In genomic region chr9:130531670-130532069, GRCh38 we compare ENCODE assay signal across 17 cellular contexts.
DNase-seq lines count a peak whose midpoint lies in the region; FAIRE-seq and TF ChIP-seq lines count a peak whose summit lies in the region.
"Had no signal": no experiment of that assay in that cellular context is flagged by ENCODE, and none has a peak within 500 bp of the region (broad histone marks: within the 10 kb centered on the region; RNA-seq: fewer than 3 reads in every experiment).

No MANE protein-coding gene starts in this region.

- DNase-seq in CMK (ENCODE audit: low read depth) (peak; percentile 39), HUDEP-2 (lab: John Stamatoyannopoulos, UW; ENCODE audit: unreplicated experiment in 76 of 76) (peak in 40 of 76 experiments; percentile 9 to 66 (median 26)), UCSD-AML1 (lab: John Stamatoyannopoulos, UW; ENCODE audit: unreplicated experiment) (peak; percentile 48), erythroblast (lab: John Stamatoyannopoulos, UW) (peak; percentile 80 to 86), tibial artery (no peak), HTR-8/SVneo (ENCODE audit: insufficient read length, low spot score) (no peak)
- DNase-seq in T-helper 2 cell treated with Interferon-gamma antibody and Interleukin-4, amounts not matched to agents 5 μg/mL and 100 μg/mL, for 36 hours (ENCODE audit: low spot score) = no peak
- DNase-seq: Caco-2; CD8-positive, alpha-beta T cell; DND-41; GF-D8; IMR-90 had no signal

- no peaks in the 10 kb centered on the region for H3K36me3 Mint-ChIP-seq in T-helper 2 cell treated with Interferon-gamma antibody and Interleukin-4, amounts not matched to agents 5 μg/mL and 100 μg/mL, for 36 hours (ENCODE audit: low read depth)
- H3K36me3 Mint-ChIP-seq: CD14-positive monocyte; CD8-positive, alpha-beta T cell had no signal

- no peaks in the 10 kb centered on the region for H3K4me1 Mint-ChIP-seq in T-helper 2 cell treated with Interferon-gamma antibody and Interleukin-4, amounts not matched to agents 5 μg/mL and 100 μg/mL, for 36 hours (ENCODE audit: low read depth)
- H3K4me1 Mint-ChIP-seq: CD14-positive monocyte had no signal

- no peak overlapping the region for H3K4me3 ChIP-seq in tibial artery
- H3K4me3 ChIP-seq: A549, HAP-1 had no signal

- H3K27ac Mint-ChIP-seq in T-helper 2 cell treated with Interferon-gamma antibody and Interleukin-4, amounts not matched to agents 5 μg/mL and 100 μg/mL, for 36 hours = no peak overlapping the region
- H3K27ac Mint-ChIP-seq: CD14-positive monocyte; CD8-positive, alpha-beta T cell had no signal

- TF ChIP-seq POLR2A in erythroblast (IDR thresholded peaks at IDR 0.05; ENCODE audit: low read length) = no peak

- H3K9me3 Mint-ChIP-seq in T-helper 2 cell treated with Interferon-gamma antibody and Interleukin-4, amounts not matched to agents 5 μg/mL and 100 μg/mL, for 36 hours = no peaks in the 10 kb centered on the region
- H3K9me3 Mint-ChIP-seq: CD8-positive, alpha-beta T cell had no signal

- H3K27me3 Mint-ChIP-seq in T-helper 2 cell treated with Interferon-gamma antibody and Interleukin-4, amounts not matched to agents 5 μg/mL and 100 μg/mL, for 36 hours (ENCODE audit: low read depth) = peaks cover 22% of the 10 kb centered on the region

- H3K36me3 ChIP-seq in tibial artery = no peaks in the 10 kb centered on the region
- H3K36me3 ChIP-seq: HAP-1 had no signal

- H3K27me3 ChIP-seq in tibial artery = peaks cover 0 to 70% of the 10 kb centered on the region in 2 donors

- no peak overlapping the region for H3K4me3 Mint-ChIP-seq in T-helper 2 cell treated with Interferon-gamma antibody and Interleukin-4, amounts not matched to agents 5 μg/mL and 100 μg/mL, for 36 hours
- H3K4me3 Mint-ChIP-seq: CD8-positive, alpha-beta T cell had no signal

- FAIRE-seq in HTR-8/SVneo (lab: Jason Lieb, UNC) = no peak
- FAIRE-seq: A549, GM19239, H1 had no signal

- peaks cover 0 to 13% (median 6%) of the 10 kb centered on the region in 4 donors for H3K4me1 ChIP-seq in tibial artery
- H3K4me1 ChIP-seq: A549, Caco-2, HAP-1 had no signal

- intact Hi-C loops in tibial artery (cut with DNase I; ENCODE audit: low total_unique reads) = no loop called here

- H3K9me3 ChIP-seq in tibial artery = no peaks in the 10 kb centered on the region
- H3K9me3 ChIP-seq: A549, Caco-2, HAP-1 had no signal

- TF ChIP-seq CTCF in tibial artery (IDR thresholded peaks at IDR 0.05) = no peak

- H3K27ac ChIP-seq in tibial artery = no peak overlapping the region
- H3K27ac ChIP-seq: A549 had no signal

Comparison
In these comparisons a context has a peak if more than half of its experiments do, and no peak if none do; other contexts are left out.
1. DNase-seq: peak in CMK (single experiment), HUDEP-2 (40 of 76), UCSD-AML1 (single experiment) and erythroblast (2 of 2); none in tibial artery (0 of 2), T-helper 2 cell treated with Interferon-gamma antibody and Interleukin-4, amounts not matched to agents 5 μg/mL and 100 μg/mL, for 36 hours (single experiment) and HTR-8/SVneo (single experiment).